In genomic region chr2:54740333-54740732, GRCh38 we compare ENCODE assay signal across 23 cellular contexts.
"Had no signal": no experiment of that assay in that cellular context is flagged by ENCODE, and none has a peak within 500 bp of the region (broad histone marks: within the 10 kb centered on the region; RNA-seq: fewer than 3 reads in every experiment).

No MANE protein-coding gene starts in this region.

- H3K9ac ChIP-seq: KMS-11 had no signal

- DNase-seq: activated CD4-positive, alpha-beta T cell treated with anti-CD3 and anti-CD28 coated beads for 4 hours; activated CD4-positive, alpha-beta T cell treated with anti-CD3 and anti-CD28 coated beads, Interleukin-2, amount 50 U/mL, for 4 hours; activated CD8-positive, alpha-beta memory T cell treated with anti-CD3 and anti-CD28 coated beads, Interleukin-2, amount 50 U/mL, for 48 hours; activated CD8-positive, alpha-beta T cell treated with anti-CD3 and anti-CD28 coated beads, Interleukin-2, amount 10 ng/mL, durations not matched to agents 7 days and 5 days; activated T-cell treated with anti-CD3 and anti-CD28 coated beads, Interleukin-2, amount 50 U/mL, for 1 hour; amygdala; caudate nucleus; MG63; MV-4-11; NCI-H1092 treated with DMSO at 0.1 percent for 48 hours; NCI-H1417 treated with DMSO at 0.1 percent for 48 hours; NCI-H1694; NCI-H2029; NCI-H2107; NCI-H2227 treated with DMSO at 0.1 percent for 48 hours; NCI-H446 treated with DMSO at 0.1 percent for 48 hours; NCI-H524 treated with DMSO at 0.1 percent for 48 hours; NCI-H82; Peyer's patch; SHP77 treated with DMSO at 0.1 percent for 48 hours had no signal

- H3K4me1 ChIP-seq: breast epithelium, Peyer's patch had no signal

- H3K27ac ChIP-seq: breast epithelium, KMS-11, Peyer's patch had no signal

- H3K36me3 ChIP-seq: breast epithelium, MG63, Peyer's patch had no signal

- H3K4me2 ChIP-seq: KMS-11 had no signal

- H3K4me3 ChIP-seq: breast epithelium, MG63, Peyer's patch had no signal

- ATAC-seq: activated CD4-positive, CD25-positive, alpha-beta regulatory T cell treated with anti-CD3 and anti-CD28 coated beads, Interleukin-2, amount 50 U/mL, for 24 hours; activated CD8-positive, alpha-beta T cell treated with anti-CD3 and anti-CD28 coated beads, Interleukin-2, amount 10 ng/mL, durations not matched to agents 7 days and 5 days had no signal

- H3K27me3 ChIP-seq: breast epithelium, MG63, Peyer's patch had no signal

- H3K9me3 ChIP-seq: breast epithelium, MG63, Peyer's patch had no signal
